ENCODE assay signal across 1 cellular context in genomic region chr10:17210361-17210760, GRCh38.
TF ChIP-seq lines count a peak whose summit lies in the region.

No MANE protein-coding gene starts in this region.

TF ChIP-seq in WTC11, 78 proteins besides CTCF, POLR2A, EP300 and RAD21 (continued from another document):
- TF ChIP-seq ZBTB43 (CRISPR knock-in tag; IDR thresholded peaks at IDR 0.05) = no peak
- no peak for TF ChIP-seq NR2C2 (CRISPR knock-in tag; IDR thresholded peaks at IDR 0.05)
- TF ChIP-seq AFF4 (CRISPR knock-in tag; IDR thresholded peaks at IDR 0.05; ENCODE audit: borderline replicate concordance) = no peak
- TF ChIP-seq NR3C1 (CRISPR knock-in tag; conservative IDR thresholded peaks at IDR 0.05; ENCODE audit: low read depth) = no peak
- TF ChIP-seq FOXK1 (CRISPR knock-in tag; IDR thresholded peaks at IDR 0.05) = no peak
- no peak for TF ChIP-seq USF1 (CRISPR knock-in tag; IDR thresholded peaks at IDR 0.05)
- TF ChIP-seq ZNF425 (CRISPR knock-in tag; conservative IDR thresholded peaks at IDR 0.05) = no peak
- no peak for TF ChIP-seq ZNF317 (CRISPR knock-in tag; IDR thresholded peaks at IDR 0.05; ENCODE audit: borderline replicate concordance, low read depth)
